ENCODE assay signal across 1 cellular context in the genomic region with DNA sequence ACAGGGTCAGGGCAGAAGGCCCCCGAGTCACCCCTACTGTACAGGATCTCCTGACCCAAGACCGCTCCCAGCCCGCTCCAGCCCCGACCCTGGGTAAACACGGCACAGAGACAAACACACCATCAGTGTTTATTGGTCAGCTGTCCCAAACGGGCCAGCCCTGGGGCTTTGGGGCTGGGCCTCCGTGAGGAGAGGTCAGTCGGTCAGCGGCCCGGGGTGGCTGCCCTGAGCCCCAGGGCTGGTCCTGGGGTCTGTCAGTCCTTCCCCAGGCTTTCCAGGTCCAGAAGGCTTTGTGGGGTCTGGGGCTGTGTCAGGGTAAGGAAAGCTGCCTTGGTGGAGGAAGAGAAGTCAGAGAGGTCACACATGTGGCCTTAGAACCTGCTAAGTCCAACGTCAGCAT.
TF ChIP-seq lines count a peak whose summit lies in the region.

No MANE protein-coding gene starts in this region.

TF ChIP-seq in HepG2, 621 proteins besides CTCF, POLR2A, EP300 and RAD21:
- TF ChIP-seq PRDM15 (CRISPR knock-in tag; IDR thresholded peaks at IDR 0.05) (no peak), ATF6 (CRISPR knock-in tag; conservative IDR thresholded peaks at IDR 0.05) (no peak), NBN (conservative IDR thresholded peaks at IDR 0.05) (no peak), FOSL1 (CRISPR knock-in tag; IDR thresholded peaks at IDR 0.05; ENCODE audit: borderline replicate concordance) (no peak), ZNF282 (IDR thresholded peaks at IDR 0.05; ENCODE audit: partially characterized antibody) (no peak), ARID3A (IDR thresholded peaks at IDR 0.05; ENCODE audit: low read depth, low read length) (no peak), ZNF614 (CRISPR knock-in tag; IDR thresholded peaks at IDR 0.05; ENCODE audit: borderline replicate concordance) (no peak), BORCS8-MEF2B (CRISPR knock-in tag; IDR thresholded peaks at IDR 0.05) (no peak), ZSCAN30 (CRISPR knock-in tag; IDR thresholded peaks at IDR 0.05) (no peak), AGO2 (optimal IDR thresholded peaks at IDR 0.05; ENCODE audit: low read depth, low read length) (no peak), ZNF570 (CRISPR knock-in tag; IDR thresholded peaks at IDR 0.05; ENCODE audit: borderline replicate concordance) (no peak), ZBTB40 (IDR thresholded peaks at IDR 0.05) (no peak), ZBTB40 (CRISPR knock-in tag; IDR thresholded peaks at IDR 0.05) (no peak), ARNT (IDR thresholded peaks at IDR 0.05) (no peak)
- TF ChIP-seq, protein P1, sequence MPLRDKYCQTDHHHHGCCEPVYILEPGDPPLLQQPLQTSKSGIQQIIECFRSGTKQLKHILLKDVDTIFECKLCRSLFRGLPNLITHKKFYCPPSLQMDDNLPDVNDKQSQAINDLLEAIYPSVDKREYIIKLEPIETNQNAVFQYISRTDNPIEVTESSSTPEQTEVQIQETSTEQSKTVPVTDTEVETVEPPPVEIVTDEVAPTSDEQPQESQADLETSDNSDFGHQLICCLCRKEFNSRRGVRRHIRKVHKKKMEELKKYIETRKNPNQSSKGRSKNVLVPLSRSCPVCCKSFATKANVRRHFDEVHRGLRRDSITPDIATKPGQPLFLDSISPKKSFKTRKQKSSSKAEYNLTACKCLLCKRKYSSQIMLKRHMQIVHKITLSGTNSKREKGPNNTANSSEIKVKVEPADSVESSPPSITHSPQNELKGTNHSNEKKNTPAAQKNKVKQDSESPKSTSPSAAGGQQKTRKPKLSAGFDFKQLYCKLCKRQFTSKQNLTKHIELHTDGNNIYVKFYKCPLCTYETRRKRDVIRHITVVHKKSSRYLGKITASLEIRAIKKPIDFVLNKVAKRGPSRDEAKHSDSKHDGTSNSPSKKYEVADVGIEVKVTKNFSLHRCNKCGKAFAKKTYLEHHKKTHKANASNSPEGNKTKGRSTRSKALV (CRISPR knock-in tag; IDR thresholded peaks at IDR 0.05), result no peak
- TF ChIP-seq, protein P2, sequence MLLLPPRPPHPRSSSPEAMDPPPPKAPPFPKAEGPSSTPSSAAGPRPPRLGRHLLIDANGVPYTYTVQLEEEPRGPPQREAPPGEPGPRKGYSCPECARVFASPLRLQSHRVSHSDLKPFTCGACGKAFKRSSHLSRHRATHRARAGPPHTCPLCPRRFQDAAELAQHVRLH (CRISPR knock-in tag; IDR thresholded peaks at IDR 0.05; ENCODE audit: borderline replicate concordance, low read depth), result no peak
- TF ChIP-seq, protein P3, sequence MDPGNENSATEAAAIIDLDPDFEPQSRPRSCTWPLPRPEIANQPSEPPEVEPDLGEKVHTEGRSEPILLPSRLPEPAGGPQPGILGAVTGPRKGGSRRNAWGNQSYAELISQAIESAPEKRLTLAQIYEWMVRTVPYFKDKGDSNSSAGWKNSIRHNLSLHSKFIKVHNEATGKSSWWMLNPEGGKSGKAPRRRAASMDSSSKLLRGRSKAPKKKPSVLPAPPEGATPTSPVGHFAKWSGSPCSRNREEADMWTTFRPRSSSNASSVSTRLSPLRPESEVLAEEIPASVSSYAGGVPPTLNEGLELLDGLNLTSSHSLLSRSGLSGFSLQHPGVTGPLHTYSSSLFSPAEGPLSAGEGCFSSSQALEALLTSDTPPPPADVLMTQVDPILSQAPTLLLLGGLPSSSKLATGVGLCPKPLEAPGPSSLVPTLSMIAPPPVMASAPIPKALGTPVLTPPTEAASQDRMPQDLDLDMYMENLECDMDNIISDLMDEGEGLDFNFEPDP (CRISPR knock-in tag; conservative IDR thresholded peaks at IDR 0.05), result no peak
- TF ChIP-seq, protein P4, sequence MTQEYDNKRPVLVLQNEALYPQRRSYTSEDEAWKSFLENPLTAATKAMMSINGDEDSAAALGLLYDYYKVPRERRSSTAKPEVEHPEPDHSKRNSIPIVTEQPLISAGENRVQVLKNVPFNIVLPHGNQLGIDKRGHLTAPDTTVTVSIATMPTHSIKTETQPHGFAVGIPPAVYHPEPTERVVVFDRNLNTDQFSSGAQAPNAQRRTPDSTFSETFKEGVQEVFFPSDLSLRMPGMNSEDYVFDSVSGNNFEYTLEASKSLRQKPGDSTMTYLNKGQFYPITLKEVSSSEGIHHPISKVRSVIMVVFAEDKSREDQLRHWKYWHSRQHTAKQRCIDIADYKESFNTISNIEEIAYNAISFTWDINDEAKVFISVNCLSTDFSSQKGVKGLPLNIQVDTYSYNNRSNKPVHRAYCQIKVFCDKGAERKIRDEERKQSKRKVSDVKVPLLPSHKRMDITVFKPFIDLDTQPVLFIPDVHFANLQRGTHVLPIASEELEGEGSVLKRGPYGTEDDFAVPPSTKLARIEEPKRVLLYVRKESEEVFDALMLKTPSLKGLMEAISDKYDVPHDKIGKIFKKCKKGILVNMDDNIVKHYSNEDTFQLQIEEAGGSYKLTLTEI (CRISPR knock-in tag; conservative IDR thresholded peaks at IDR 0.05), result no peak
